Comparison of ENCODE assay signal across 25 cellular contexts in genomic region chrX:150236304-150236703, GRCh38.
DNase-seq lines count a peak whose midpoint lies in the region; TF ChIP-seq lines count a peak whose summit lies in the region.
"Had no signal": no experiment of that assay in that cellular context is flagged by ENCODE, and none has a peak within 500 bp of the region (broad histone marks: within the 10 kb centered on the region; RNA-seq: fewer than 3 reads in every experiment).

No MANE protein-coding gene starts in this region.

- no peaks in the 10 kb centered on the region for H3K27me3 Mint-ChIP-seq in osteocyte (ENCODE audit: unreplicated experiment)
- H3K27me3 Mint-ChIP-seq: activated B cell treated with CpG ODN at 0.5 μM for 24 hours; activated CD8-positive, alpha-beta T cell treated with anti-CD3 and anti-CD28 coated beads for 36 hours had no signal

- no peak overlapping the region for H3K4me3 Mint-ChIP-seq in osteocyte (ENCODE audit: unreplicated experiment)
- H3K4me3 Mint-ChIP-seq: activated B cell treated with CpG ODN at 0.5 μM for 24 hours; activated CD8-positive, alpha-beta T cell treated with anti-CD3 and anti-CD28 coated beads for 36 hours; activated T-cell treated with anti-CD3 and anti-CD28 coated beads, Interleukin-2, amount 50 U/mL, for 4 hours; CD8-positive, alpha-beta memory T cell; natural killer cell treated with Interleukin-12 subunit alpha and Interleukin-12 subunit beta and Interleukin-15 and Interleukin-18, amount 100 ng/mL, for 72 hours had no signal

- no peak overlapping the region for H3K4me3 ChIP-seq in epithelial cell of esophagus (ENCODE audit: low read length)
- H3K4me3 ChIP-seq: SK-N-MC, skin epidermis had no signal

- H3K27ac Mint-ChIP-seq in osteocyte (ENCODE audit: unreplicated experiment) = no peak overlapping the region
- H3K27ac Mint-ChIP-seq: activated B cell treated with CpG ODN at 0.5 μM for 24 hours; activated CD8-positive, alpha-beta T cell treated with anti-CD3 and anti-CD28 coated beads for 36 hours; CD8-positive, alpha-beta memory T cell; natural killer cell treated with Interleukin-12 subunit alpha and Interleukin-12 subunit beta and Interleukin-15 and Interleukin-18, amount 100 ng/mL, for 72 hours had no signal

- H3K4me1 Mint-ChIP-seq in osteocyte (ENCODE audit: unreplicated experiment) = peaks cover 5% of the 10 kb centered on the region
- H3K4me1 Mint-ChIP-seq: activated B cell treated with CpG ODN at 0.5 μM for 24 hours; CD8-positive, alpha-beta memory T cell had no signal

- no peaks in the 10 kb centered on the region for H3K36me3 Mint-ChIP-seq in osteocyte (ENCODE audit: unreplicated experiment)
- H3K36me3 Mint-ChIP-seq: activated naive CD4-positive, alpha-beta T cell treated with anti-CD3 and anti-CD28 coated beads, Interleukin-2, amount 50 U/mL, for 72 hours; CD8-positive, alpha-beta memory T cell; natural killer cell treated with Interleukin-12 subunit alpha and Interleukin-12 subunit beta and Interleukin-15 and Interleukin-18, amount 100 ng/mL, for 72 hours had no signal

- peak; percentile 42 for DNase-seq in EL
- peak; percentile 41 for DNase-seq in RPMI7951 (ENCODE audit: low read depth)
- DNase-seq in epithelial cell of esophagus (ENCODE audit: low read depth) = peak; percentile 25
- peak; percentile 38 for DNase-seq in osteocyte (ENCODE audit: extremely low spot score, unreplicated experiment)
- DNase-seq in T-helper 2 cell = no peak
- no peak for DNase-seq in SW 1271 (lab: John Stamatoyannopoulos, UW)
- no peak for DNase-seq in HPDE6-E6E7 (ENCODE audit: extremely low spot score)
- DNase-seq in NCI-H82 (lab: John Stamatoyannopoulos, UW) = no peak
- DNase-seq: activated B cell treated with CpG ODN at 0.5 μM for 24 hours; activated CD8-positive, alpha-beta T cell treated with anti-CD3 and anti-CD28 coated beads for 36 hours; activated T-cell treated with anti-CD3 and anti-CD28 coated beads, Interleukin-2, amount 50 U/mL, for 4 hours; CD8-positive, alpha-beta memory T cell; DMS53; foreskin melanocyte; KBM-7; mesendoderm; NCI-H1048; NCI-H2029; stimulated activated CD4-positive, alpha-beta T cell treated with anti-CD3 and anti-CD28 coated beads, Interleukin-2, amount 100 ng/mL, for 24 hours; stimulated activated naive CD4-positive, alpha-beta T cell; T-helper 9 cell had no signal

- TF ChIP-seq CTCF in epithelial cell of esophagus (IDR thresholded peaks at IDR 0.05; ENCODE audit: insufficient read depth, low read depth, low read length, missing control alignments) (no peak), osteocyte (IDR thresholded peaks at IDR 0.05) (no peak)

- peaks cover 17% of the 10 kb centered on the region for H3K9me3 Mint-ChIP-seq in osteocyte (ENCODE audit: unreplicated experiment)
- H3K9me3 Mint-ChIP-seq: activated B cell treated with CpG ODN at 0.5 μM for 24 hours; activated CD8-positive, alpha-beta T cell treated with anti-CD3 and anti-CD28 coated beads for 36 hours; activated naive CD4-positive, alpha-beta T cell treated with anti-CD3 and anti-CD28 coated beads, Interleukin-2, amount 50 U/mL, for 72 hours; activated T-cell treated with anti-CD3 and anti-CD28 coated beads, Interleukin-2, amount 50 U/mL, for 4 hours; CD8-positive, alpha-beta memory T cell; natural killer cell treated with Interleukin-12 subunit alpha and Interleukin-12 subunit beta and Interleukin-15 and Interleukin-18, amount 100 ng/mL, for 72 hours had no signal

Comparison
In these comparisons a context has a peak if more than half of its experiments do, and no peak if none do; other contexts are left out.
1. DNase-seq: peak in EL (single experiment), RPMI7951 (single experiment), epithelial cell of esophagus (single experiment) and osteocyte (single experiment); none in T-helper 2 cell (0 of 5), SW 1271 (0 of 2), HPDE6-E6E7 (single experiment) and NCI-H82 (single experiment).